In genomic region chr7:55951637-55952351, GRCh38 we compare ENCODE assay signal across 8 cellular contexts. TPM values are rescaled to one million over a fixed set of nuclear protein-coding genes. Genes with fewer than 3 reads are reported as not detected.
DNase-seq lines count a peak whose midpoint lies in the region; ATAC-seq and TF ChIP-seq lines count a peak whose summit lies in the region.

Gene MRPS17, plus strand, starts transcription at chr7:55951877. Its CDS starts 1,319 bp downstream, at chr7:55953196.

- peak; percentile 28 to 60 for TF ChIP-seq POLR2A in uterus (IDR thresholded peaks at IDR 0.05)

- H3K4me3 ChIP-seq in right atrium auricular region (peak within 1 kb of the TSS; percentile 77 to 84), psoas muscle (peak within 1 kb of the TSS; percentile 99), uterus (peak within 1 kb of the TSS; percentile 60 to 94)

- DNase-seq in NCI-H1694 treated with DMSO at 0.1 percent for 48 hours (lab: John Stamatoyannopoulos, UW) (peak; percentile 85), T-helper 2 cell (peak; percentile 81 to 95 (median 91)), right atrium auricular region (ENCODE audit: low spot score) (peak; percentile 85), psoas muscle (peak; percentile 91 to 95), uterus (peak; percentile 86 to 91)

- peaks cover 12% of the 10 kb centered on the region for H3K36me3 ChIP-seq in right atrium auricular region
- peaks cover 8 to 34% of the 10 kb centered on the region in 2 donors for H3K36me3 ChIP-seq in psoas muscle (ENCODE audit: insufficient read depth in 1 of 2, low read depth in 1 of 2)
- no peaks in the 10 kb centered on the region for H3K36me3 ChIP-seq in uterus

- WGBS in psoas muscle, 3 donors, result 0 to 1% (median 1%) methylated on average over 48 to 53 of the region's 53 CpGs

- ATAC-seq in GM18499 (IDR thresholded peaks at IDR 0.05; ENCODE audit: insufficient read depth, unreplicated experiment), result peak; percentile 99
- peak; percentile 100 for ATAC-seq in HG02885 (IDR thresholded peaks at IDR 0.05; ENCODE audit: poor library complexity, unreplicated experiment)
- ATAC-seq in psoas muscle, result peak; percentile 100

- TF ChIP-seq CTCF in right atrium auricular region (IDR thresholded peaks at IDR 0.05) (no peak), psoas muscle (IDR thresholded peaks at IDR 0.05) (no peak), uterus (IDR thresholded peaks at IDR 0.05) (peak in 1 of 4 experiments; percentile 33)

- intact Hi-C loops in psoas muscle (cut with DNase I), result loop anchor here (1.0 to 5.0 kb wide), 3 partner anchors 12 to 64 kb away; partner anchors contain the start of gene ZNF713 (in 1 of the 2)
- intact Hi-C loops in uterus (cut with DNase I; ENCODE audit: low total_unique reads), result no loop called here

- peaks cover 0 to 10% of the 10 kb centered on the region in 2 donors for H3K4me1 ChIP-seq in right atrium auricular region
- H3K4me1 ChIP-seq in psoas muscle, result peaks cover 7% of the 10 kb centered on the region
- peaks cover 0 to 3% of the 10 kb centered on the region in 2 donors for H3K4me1 ChIP-seq in uterus

- H3K27me3 ChIP-seq in right atrium auricular region (no peaks in the 10 kb centered on the region), psoas muscle (ENCODE audit: insufficient read depth in 3 of 3, low read length in 2 of 3) (no peaks in the 10 kb centered on the region), uterus (no peaks in the 10 kb centered on the region)

- no peaks in the 10 kb centered on the region for H3K9me3 ChIP-seq in right atrium auricular region
- H3K9me3 ChIP-seq in psoas muscle, result no peaks in the 10 kb centered on the region
- H3K9me3 ChIP-seq in uterus, result no peaks in the 10 kb centered on the region

- peak within 1 kb of the TSS; percentile 68 for H3K27ac ChIP-seq in angular gyrus (ENCODE audit: low read depth, low read length)
- H3K27ac ChIP-seq in right atrium auricular region, result peak within 1 kb of the TSS; percentile 78 to 85
- peak within 1 kb of the TSS; percentile 94 for H3K27ac ChIP-seq in psoas muscle
- H3K27ac ChIP-seq in uterus, result peak within 1 kb of the TSS; percentile 74 to 80

RNA-seq across cellular contexts. Expression of gene MRPS17, which starts in this region (rescaled TPM):
- 10 to 100 TPM; 14.1 to 15.9 TPM for total RNA-seq in right atrium auricular region
- 10 to 100 TPM; 23.8 to 34.6 (median 26.5) TPM for total RNA-seq in psoas muscle
- 10 to 100 TPM; 29.8 to 45.4 (median 31.9) TPM for polyA plus RNA-seq in psoas muscle
- total RNA-seq in uterus, result 10 to 100 TPM in 2 of 4 donors, 1 to 10 TPM in 2; 3.2 to 20.9 (median 8.0) TPM

Comparison
In these comparisons a context has a peak if more than half of its experiments do, and no peak if none do; other contexts are left out.
1. Peak in every context shown above with its lines: DNase-seq, ATAC-seq, H3K4me3 ChIP-seq and H3K27ac ChIP-seq.